In genomic region chr1:203278087-203278884, GRCh38 we compare ENCODE assay signal across 9 cellular contexts. TPM values are rescaled to one million over a fixed set of nuclear protein-coding genes. Genes with fewer than 3 reads are reported as not detected.
A peak's percentile ranks its signal among the peaks of the same experiment; 100 is the strongest.
DNase-seq lines count a peak whose midpoint lies in the region; ATAC-seq and TF ChIP-seq lines count a peak whose summit lies in the region.
"Had no signal": no experiment of that assay in that cellular context is flagged by ENCODE, and none has a peak within 500 bp of the region (broad histone marks: within the 10 kb centered on the region; RNA-seq: fewer than 3 reads in every experiment).

No MANE protein-coding gene starts in this region.

- ATAC-seq in lower lobe of right lung (peak; percentile 57 to 72), GM18520 (IDR thresholded peaks at IDR 0.05; ENCODE audit: unreplicated experiment) (no peak)

- H3K27ac ChIP-seq in RWPE1, result peak overlapping the region; percentile 79
- H3K27ac ChIP-seq in lower lobe of right lung, result peak overlapping the region; percentile 77
- peak overlapping the region; percentile 72 for H3K27ac ChIP-seq in subcutaneous abdominal adipose tissue (ENCODE audit: low read depth, low read length)

- H3K4me1 ChIP-seq in lower lobe of right lung (peaks cover 53% of the 10 kb centered on the region), subcutaneous abdominal adipose tissue (ENCODE audit: control insufficient read depth in 5 of 5, insufficient read depth in 5 of 5, low read length in 5 of 5) (peaks cover 23 to 58% (median 46%) of the 10 kb centered on the region in 5 donors)

- H3K4me1 Mint-ChIP-seq in activated naive CD4-positive, alpha-beta T cell treated with anti-CD3 and anti-CD28 coated beads, Interleukin-2, amount 50 U/mL, for 24 hours, result peaks cover 63% of the 10 kb centered on the region
- H3K4me1 Mint-ChIP-seq in dendritic cell treated with granulocyte-macrophage colony-stimulating factor and Interleukin-4, amounts not matched to agents 40 ng/mL and 50 ng/mL, for 4 days (ENCODE audit: low read depth), result peaks cover 82% of the 10 kb centered on the region

- peak overlapping the region; percentile 54 for H3K4me3 Mint-ChIP-seq in activated naive CD4-positive, alpha-beta T cell treated with anti-CD3 and anti-CD28 coated beads, Interleukin-2, amount 50 U/mL, for 24 hours
- no peak overlapping the region for H3K4me3 Mint-ChIP-seq in dendritic cell treated with granulocyte-macrophage colony-stimulating factor and Interleukin-4, amounts not matched to agents 40 ng/mL and 50 ng/mL, for 4 days

- H3K27me3 ChIP-seq in lower lobe of right lung (ENCODE audit: low read depth) (no peaks in the 10 kb centered on the region), subcutaneous abdominal adipose tissue (ENCODE audit: control insufficient read depth in 5 of 5, insufficient read depth in 4 of 5, low read length in 5 of 5) (no peaks in the 10 kb centered on the region)

- H3K4me3 ChIP-seq in lower lobe of right lung (no peak overlapping the region), subcutaneous abdominal adipose tissue (ENCODE audit: low read depth in 1 of 5, low read length in 5 of 5) (peak overlapping the region in 4 of 5 donors; percentile 24 to 51 (median 48))

- TF ChIP-seq CTCF in RWPE1 (conservative IDR thresholded peaks at IDR 0.05; ENCODE audit: low read depth), result no peak
- no peak for TF ChIP-seq CTCF in lower lobe of right lung (IDR thresholded peaks at IDR 0.05)
- TF ChIP-seq CTCF in GM10248 (IDR thresholded peaks at IDR 0.05; ENCODE audit: control extremely low read depth, extremely low read depth, low read depth, missing control alignments), result no peak

- H3K36me3 ChIP-seq in lower lobe of right lung (no peaks in the 10 kb centered on the region), subcutaneous abdominal adipose tissue (ENCODE audit: control insufficient read depth in 5 of 5, insufficient read depth in 5 of 5, low read length in 5 of 5) (no peaks in the 10 kb centered on the region)

- intact Hi-C loops in dendritic cell treated with granulocyte-macrophage colony-stimulating factor and Interleukin-4, amounts not matched to agents 40 ng/mL and 50 ng/mL, for 4 days (cut with micrococcal nuclease), result no loop called here
- intact Hi-C loops in lower lobe of right lung (cut with DNase I), result no loop called here

- no peaks in the 10 kb centered on the region for H3K27me3 Mint-ChIP-seq in activated naive CD4-positive, alpha-beta T cell treated with anti-CD3 and anti-CD28 coated beads, Interleukin-2, amount 50 U/mL, for 24 hours
- H3K27me3 Mint-ChIP-seq in dendritic cell treated with granulocyte-macrophage colony-stimulating factor and Interleukin-4, amounts not matched to agents 40 ng/mL and 50 ng/mL, for 4 days, result no peaks in the 10 kb centered on the region

- H3K9ac ChIP-seq in subcutaneous abdominal adipose tissue (ENCODE audit: low read length in 5 of 5), result peak overlapping the region in 4 of 5 donors; percentile 21 to 68 (median 50)

- DNase-seq in activated naive CD4-positive, alpha-beta T cell treated with anti-CD3 and anti-CD28 coated beads, Interleukin-2, amount 50 U/mL, for 16 hours, result no peak
- peak; percentile 44 for DNase-seq in RWPE1 (ENCODE audit: low spot score)
- DNase-seq in lower lobe of right lung, result peak; percentile 73
- no peak for DNase-seq in GM10248 (ENCODE audit: extremely low spot score)

- no peaks in the 10 kb centered on the region for H3K9me3 Mint-ChIP-seq in activated naive CD4-positive, alpha-beta T cell treated with anti-CD3 and anti-CD28 coated beads, Interleukin-2, amount 50 U/mL, for 24 hours
- no peaks in the 10 kb centered on the region for H3K9me3 Mint-ChIP-seq in dendritic cell treated with granulocyte-macrophage colony-stimulating factor and Interleukin-4, amounts not matched to agents 40 ng/mL and 50 ng/mL, for 4 days

- peak overlapping the region; percentile 77 for H3K27ac Mint-ChIP-seq in activated naive CD4-positive, alpha-beta T cell treated with anti-CD3 and anti-CD28 coated beads, Interleukin-2, amount 50 U/mL, for 24 hours
- H3K27ac Mint-ChIP-seq in dendritic cell treated with granulocyte-macrophage colony-stimulating factor and Interleukin-4, amounts not matched to agents 40 ng/mL and 50 ng/mL, for 4 days, result peak overlapping the region; percentile 53

- H3K9me3 ChIP-seq in lower lobe of right lung (no peaks in the 10 kb centered on the region), subcutaneous abdominal adipose tissue (ENCODE audit: control insufficient read depth in 5 of 5, low read length in 5 of 5) (no peaks in the 10 kb centered on the region)

- CTCF ChIA-PET in RWPE1 (lab: Yijun Ruan, JAX) (interaction anchor here (0.6 to 4.9 kb wide), 5 partner anchors 10 to 1809 kb away, joined by 3 to 42 read pairs (median 3); no protein-coding TSS in a partner anchor), GM10248 (lab: Yijun Ruan, JAX) (interaction anchor here (1.1 to 23.0 kb wide), 9 partner anchors 8 to 210 kb away, joined by 3 to 282 read pairs (median 9); no protein-coding TSS in a partner anchor)

- POLR2A ChIA-PET in RWPE1 (lab: Yijun Ruan, JAX; ENCODE audit: low non-redundant PET), result no interaction called here
- POLR2A ChIA-PET in GM10248 (lab: Yijun Ruan, JAX), result interaction anchor here (0.8 to 2.9 kb wide), 4 partner anchors 12 to 49 kb away, joined by 3 to 15 read pairs (median 6); partner anchors contain the start of gene BTG2

- no peaks in the 10 kb centered on the region for H3K36me3 Mint-ChIP-seq in activated naive CD4-positive, alpha-beta T cell treated with anti-CD3 and anti-CD28 coated beads, Interleukin-2, amount 50 U/mL, for 24 hours
- no peaks in the 10 kb centered on the region for H3K36me3 Mint-ChIP-seq in dendritic cell treated with granulocyte-macrophage colony-stimulating factor and Interleukin-4, amounts not matched to agents 40 ng/mL and 50 ng/mL, for 4 days (ENCODE audit: low read depth)

RNA-seq across cellular contexts. Expression of gene BTG2, which starts 27.0 kb away (rescaled TPM):
- 96.7 TPM for total RNA-seq in lower lobe of right lung

RNA-seq across cellular contexts. Expression of gene CHIT1, which starts 48.8 kb away (rescaled TPM):
- total RNA-seq in lower lobe of right lung, result 225 TPM
- total RNA-seq: dermis microvascular lymphatic vessel endothelial cell had no signal

Comparison
In these comparisons a context has a peak if more than half of its experiments do, and no peak if none do; other contexts are left out.
1. DNase-seq: peak in RWPE1 (single experiment) and lower lobe of right lung (single experiment); none in activated naive CD4-positive, alpha-beta T cell treated with anti-CD3 and anti-CD28 coated beads, Interleukin-2, amount 50 U/mL, for 16 hours (single experiment) and GM10248 (single experiment).
2. Peak in every context shown above with its lines, with median percentiles within 50 percentile points of each other: H3K27ac ChIP-seq.